Comparison of ENCODE assay signal across 12 cellular contexts in genomic region chr3:851098-851790, GRCh38.
DNase-seq lines count a peak whose midpoint lies in the region; ATAC-seq and TF ChIP-seq lines count a peak whose summit lies in the region.
"Had no signal": no experiment of that assay in that cellular context is flagged by ENCODE, and none has a peak within 500 bp of the region (broad histone marks: within the 10 kb centered on the region; RNA-seq: fewer than 3 reads in every experiment).

No MANE protein-coding gene starts in this region.

- no peak overlapping the region for H3K27ac ChIP-seq in WERI-Rb-1
- H3K27ac ChIP-seq: gastrocnemius medialis, SJCRH30 had no signal

- CTCF ChIA-PET in activated CD4-positive, alpha-beta memory T cell treated with anti-CD3 and anti-CD28 coated beads, Interleukin-2, amount 10 ng/mL, durations not matched to agents 7 days and 5 days (lab: Charles Lee): no interaction called here

- H3K36me3 Mint-ChIP-seq in activated CD4-positive, alpha-beta memory T cell treated with anti-CD3 and anti-CD28 coated beads, Interleukin-2, amount 10 ng/mL, durations not matched to agents 7 days and 5 days (ENCODE audit: low read depth): no peaks in the 10 kb centered on the region
- no peaks in the 10 kb centered on the region for H3K36me3 Mint-ChIP-seq in type B pancreatic cell
- no peaks in the 10 kb centered on the region for H3K36me3 Mint-ChIP-seq in stimulated activated memory B cell treated with anti-CD40 and anti-IgM and Interleukin-4, amounts not matched to agents 10 μg/mL and 1 μg/mL and 100 μg/mL, for 72 hours

- no peaks in the 10 kb centered on the region for H3K9me3 ChIP-seq in WERI-Rb-1 (ENCODE audit: severe bottlenecking)
- H3K9me3 ChIP-seq: gastrocnemius medialis, SJCRH30 had no signal

- DNase-seq in G401 (ENCODE audit: low spot score) (peak; percentile 58), WERI-Rb-1 (peak; percentile 55), type B pancreatic cell (ENCODE audit: extremely low spot score, unreplicated experiment) (no peak)
- no peak for DNase-seq in activated CD4-positive, alpha-beta memory T cell treated with anti-CD3 and anti-CD28 coated beads, Interleukin-2, amount 10 ng/mL, durations not matched to agents 7 days and 5 days
- DNase-seq: gastrocnemius medialis, midbrain, NCI-H1930 had no signal

- ATAC-seq in GM18907 (IDR thresholded peaks at IDR 0.05; ENCODE audit: unreplicated experiment) (peak; percentile 96), HG03175 (IDR thresholded peaks at IDR 0.05; ENCODE audit: unreplicated experiment) (peak; percentile 61), HG02840 (IDR thresholded peaks at IDR 0.05; ENCODE audit: low FRiP score, unreplicated experiment) (no peak)
- no peak for ATAC-seq in stimulated activated memory B cell treated with anti-CD40 and anti-IgM and Interleukin-4, amounts not matched to agents 10 μg/mL and 1 μg/mL and 100 μg/mL, for 72 hours
- ATAC-seq: gastrocnemius medialis had no signal

- in situ Hi-C loops in G401 (cut with HindIII; ENCODE audit: low sequenced_read_pairs): no loop called here

- no peak overlapping the region for H3K4me3 ChIP-seq in WERI-Rb-1 (ENCODE audit: low read depth, low read length)
- H3K4me3 ChIP-seq: gastrocnemius medialis, SJCRH30 had no signal

- TF ChIP-seq CTCF in WERI-Rb-1 (IDR thresholded peaks at IDR 0.05; ENCODE audit: low read depth, low read length): peak; percentile 34; the same call in 1 of the 2 replicates
- no peak for TF ChIP-seq CTCF in type B pancreatic cell (conservative IDR thresholded peaks at IDR 0.05)

- H3K27me3 Mint-ChIP-seq in activated CD4-positive, alpha-beta memory T cell treated with anti-CD3 and anti-CD28 coated beads, Interleukin-2, amount 10 ng/mL, durations not matched to agents 7 days and 5 days: no peaks in the 10 kb centered on the region
- peaks cover 9% of the 10 kb centered on the region for H3K27me3 Mint-ChIP-seq in type B pancreatic cell
- no peaks in the 10 kb centered on the region for H3K27me3 Mint-ChIP-seq in stimulated activated memory B cell treated with anti-CD40 and anti-IgM and Interleukin-4, amounts not matched to agents 10 μg/mL and 1 μg/mL and 100 μg/mL, for 72 hours

- no peaks in the 10 kb centered on the region for H3K27me3 ChIP-seq in WERI-Rb-1 (ENCODE audit: insufficient read depth, low read depth, severe bottlenecking)
- H3K27me3 ChIP-seq: gastrocnemius medialis, SJCRH30 had no signal

- H3K4me3 Mint-ChIP-seq in activated CD4-positive, alpha-beta memory T cell treated with anti-CD3 and anti-CD28 coated beads, Interleukin-2, amount 10 ng/mL, durations not matched to agents 7 days and 5 days: no peak overlapping the region
- H3K4me3 Mint-ChIP-seq in type B pancreatic cell: no peak overlapping the region
- no peak overlapping the region for H3K4me3 Mint-ChIP-seq in stimulated activated memory B cell treated with anti-CD40 and anti-IgM and Interleukin-4, amounts not matched to agents 10 μg/mL and 1 μg/mL and 100 μg/mL, for 72 hours

- H3K9me3 Mint-ChIP-seq in activated CD4-positive, alpha-beta memory T cell treated with anti-CD3 and anti-CD28 coated beads, Interleukin-2, amount 10 ng/mL, durations not matched to agents 7 days and 5 days: peaks cover 8% of the 10 kb centered on the region
- peaks cover 17% of the 10 kb centered on the region for H3K9me3 Mint-ChIP-seq in type B pancreatic cell
- H3K9me3 Mint-ChIP-seq in stimulated activated memory B cell treated with anti-CD40 and anti-IgM and Interleukin-4, amounts not matched to agents 10 μg/mL and 1 μg/mL and 100 μg/mL, for 72 hours: peaks cover 2% of the 10 kb centered on the region

- no peak overlapping the region for H3K27ac Mint-ChIP-seq in activated CD4-positive, alpha-beta memory T cell treated with anti-CD3 and anti-CD28 coated beads, Interleukin-2, amount 10 ng/mL, durations not matched to agents 7 days and 5 days
- no peak overlapping the region for H3K27ac Mint-ChIP-seq in type B pancreatic cell
- H3K27ac Mint-ChIP-seq in stimulated activated memory B cell treated with anti-CD40 and anti-IgM and Interleukin-4, amounts not matched to agents 10 μg/mL and 1 μg/mL and 100 μg/mL, for 72 hours: no peak overlapping the region

- no peaks in the 10 kb centered on the region for H3K36me3 ChIP-seq in WERI-Rb-1
- H3K36me3 ChIP-seq: gastrocnemius medialis, SJCRH30 had no signal

- no peaks in the 10 kb centered on the region for H3K4me1 Mint-ChIP-seq in activated CD4-positive, alpha-beta memory T cell treated with anti-CD3 and anti-CD28 coated beads, Interleukin-2, amount 10 ng/mL, durations not matched to agents 7 days and 5 days
- no peaks in the 10 kb centered on the region for H3K4me1 Mint-ChIP-seq in type B pancreatic cell (ENCODE audit: unreplicated experiment)
- no peaks in the 10 kb centered on the region for H3K4me1 Mint-ChIP-seq in stimulated activated memory B cell treated with anti-CD40 and anti-IgM and Interleukin-4, amounts not matched to agents 10 μg/mL and 1 μg/mL and 100 μg/mL, for 72 hours

- POLR2A ChIA-PET in activated CD4-positive, alpha-beta memory T cell treated with anti-CD3 and anti-CD28 coated beads, Interleukin-2, amount 10 ng/mL, durations not matched to agents 7 days and 5 days (lab: Charles Lee): no interaction called here

Comparison
In these comparisons a context has a peak if more than half of its experiments do, and no peak if none do; other contexts are left out.
1. DNase-seq: peak in G401 (single experiment) and WERI-Rb-1 (single experiment); none in activated CD4-positive, alpha-beta memory T cell treated with anti-CD3 and anti-CD28 coated beads, Interleukin-2, amount 10 ng/mL, durations not matched to agents 7 days and 5 days (single experiment) and type B pancreatic cell (single experiment).
2. ATAC-seq: peak in GM18907 (single experiment) and HG03175 (single experiment); none in stimulated activated memory B cell treated with anti-CD40 and anti-IgM and Interleukin-4, amounts not matched to agents 10 μg/mL and 1 μg/mL and 100 μg/mL, for 72 hours (single experiment) and HG02840 (single experiment).